Comparison of ENCODE assay signal across 8 cellular contexts in genomic region chr14:106691601-106692291, GRCh38.
DNase-seq lines count a peak whose midpoint lies in the region; ATAC-seq and TF ChIP-seq lines count a peak whose summit lies in the region.

No MANE protein-coding gene starts in this region.

- peak; percentile 31 for TF ChIP-seq CTCF in brain microvascular endothelial cell (IDR thresholded peaks at IDR 0.05; ENCODE audit: low read depth, low read length, missing control alignments)

- H3K4me3 ChIP-seq in brain microvascular endothelial cell (ENCODE audit: low read depth, low read length), result no peak overlapping the region
- no peak overlapping the region for H3K4me3 ChIP-seq in H7 (ENCODE audit: insufficient read depth, low read depth, low read length)

- H3K27ac ChIP-seq in brain microvascular endothelial cell, result no peak overlapping the region

- no peaks in the 10 kb centered on the region for H3K36me3 Mint-ChIP-seq in T-helper 17 cell (ENCODE audit: low read depth)

- H3K4me1 Mint-ChIP-seq in T-helper 17 cell, result peaks cover 15% of the 10 kb centered on the region

- in situ Hi-C loops in brain microvascular endothelial cell (cut with HindIII; ENCODE audit: low pct_ligation_motif_present, low sequenced_read_pairs), result no loop called here

- ATAC-seq in HG02943 (IDR thresholded peaks at IDR 0.05; ENCODE audit: low read depth, unreplicated experiment) (peak; percentile 67), T-helper 17 cell (peak; percentile 35)

- H3K4me3 Mint-ChIP-seq in T-helper 17 cell, result no peak overlapping the region

- DNase-seq in SIG-M5 treated with dmso at 0.1 percent for 504 hours (lab: John Stamatoyannopoulos, UW; ENCODE audit: unreplicated experiment) (peak; percentile 25), SIG-M5 (lab: John Stamatoyannopoulos, UW) (no peak), T-helper 17 cell (peak; percentile 26 to 45 (median 36)), brain microvascular endothelial cell (no peak), H7 (no peak), AG20443 (ENCODE audit: low spot score) (no peak)
- DNase-seq in stimulated activated CD4-positive, alpha-beta T cell treated with anti-CD3 and anti-CD28 coated beads, Interleukin-15, amount 100 ng/mL, for 24 hours, result peak; percentile 88

- H3K27me3 Mint-ChIP-seq in T-helper 17 cell, result peaks cover 5% of the 10 kb centered on the region

- H3K36me3 ChIP-seq in brain microvascular endothelial cell (replicated peaks) (no peaks in the 10 kb centered on the region), H7 (replicated peaks; ENCODE audit: control insufficient read depth, insufficient read depth, low read length) (no peaks in the 10 kb centered on the region)

- no peaks in the 10 kb centered on the region for H3K9me3 ChIP-seq in T-helper 17 cell (ENCODE audit: control insufficient read depth, low read length, poor library complexity, severe bottlenecking)

- peak overlapping the region; percentile 70 for H3K27ac Mint-ChIP-seq in T-helper 17 cell

- no peaks in the 10 kb centered on the region for H3K27me3 ChIP-seq in brain microvascular endothelial cell (replicated peaks)
- no peaks in the 10 kb centered on the region for H3K27me3 ChIP-seq in H7 (ENCODE audit: control insufficient read depth, insufficient read depth, low read length)

Comparison
In these comparisons a context has a peak if more than half of its experiments do, and no peak if none do; other contexts are left out.
1. DNase-seq: peak in SIG-M5 treated with dmso at 0.1 percent for 504 hours (single experiment), T-helper 17 cell (3 of 3) and stimulated activated CD4-positive, alpha-beta T cell treated with anti-CD3 and anti-CD28 coated beads, Interleukin-15, amount 100 ng/mL, for 24 hours (single experiment); none in SIG-M5 (single experiment), brain microvascular endothelial cell (single experiment), H7 (single experiment) and AG20443 (single experiment).